ENCODE assay signal across 20 cellular contexts in genomic region chr19:16135410-16136127, GRCh38. TPM values are rescaled to one million over a fixed set of nuclear protein-coding genes. Genes with fewer than 3 reads are reported as not detected.
DNase-seq lines count a peak whose midpoint lies in the region; ATAC-seq and TF ChIP-seq lines count a peak whose summit lies in the region.
"Had no signal": no experiment of that assay in that cellular context is flagged by ENCODE, and none has a peak within 500 bp of the region (broad histone marks: within the 10 kb centered on the region; RNA-seq: fewer than 3 reads in every experiment).

No MANE protein-coding gene starts in this region.

- no peak overlapping the region for H2AFZ ChIP-seq in HCT116 (ENCODE audit: low read depth, low read length, poor library complexity, severe bottlenecking)

- H3K27me3 Mint-ChIP-seq in CD4-positive, alpha-beta T cell: no peaks in the 10 kb centered on the region
- H3K27me3 Mint-ChIP-seq in activated CD8-positive, alpha-beta T cell treated with anti-CD3 and anti-CD28 coated beads for 36 hours: no peaks in the 10 kb centered on the region
- H3K27me3 Mint-ChIP-seq in natural killer cell treated with Interleukin-12 subunit alpha and Interleukin-12 subunit beta and Interleukin-15 and Interleukin-18, amount 100 ng/mL, for 72 hours: no peaks in the 10 kb centered on the region

- RAD21 ChIA-PET in HCT116 (lab: Charles Lee; ENCODE audit: low non-redundant PET in 1 of 2, low total read pairs in 2 of 2, uncharacterized antibody in 2 of 2, unreplicated experiment in 2 of 2): interaction anchor here in 1 of 2 experiments (0.6 kb wide), 1 partner anchor 9 kb away, joined by 4 read pairs; no protein-coding TSS in a partner anchor

- BruUV-seq in HCT116 (replicated peaks; lab: Mats Ljungman, UMichigan): no TSS peak

- peaks cover 46% of the 10 kb centered on the region for H3K36me3 Mint-ChIP-seq in CD4-positive, alpha-beta T cell (ENCODE audit: low read depth)
- peaks cover 40% of the 10 kb centered on the region for H3K36me3 Mint-ChIP-seq in activated CD8-positive, alpha-beta T cell treated with anti-CD3 and anti-CD28 coated beads for 36 hours (ENCODE audit: low read depth)
- peaks cover 41% of the 10 kb centered on the region for H3K36me3 Mint-ChIP-seq in natural killer cell treated with Interleukin-12 subunit alpha and Interleukin-12 subunit beta and Interleukin-15 and Interleukin-18, amount 100 ng/mL, for 72 hours

- TF ChIP-seq POLR2A in HCT116 (IDR thresholded peaks at IDR 0.05; ENCODE audit: borderline replicate concordance, extremely low read depth, insufficient read depth, insufficient read length): no peak

- intact Hi-C loops in CD4-positive, alpha-beta T cell (cut with DNase I, micrococcal nuclease): no loop called here
- intact Hi-C loops in HCT116 (cut with micrococcal nuclease): no loop called here
- intact Hi-C loops in activated CD8-positive, alpha-beta T cell treated with anti-CD3 and anti-CD28 coated beads for 36 hours (cut with micrococcal nuclease): no loop called here

- DNase-seq in CD4-positive, alpha-beta T cell: no peak
- DNase-seq in HCT116 (ENCODE audit: low read depth, low spot score) (no peak), NCI-H2196 (lab: John Stamatoyannopoulos, UW; ENCODE audit: unreplicated experiment) (no peak), WERI-Rb-1 (no peak)
- DNase-seq in activated CD8-positive, alpha-beta T cell treated with anti-CD3 and anti-CD28 coated beads for 36 hours: no peak
- no peak for DNase-seq in natural killer cell treated with Interleukin-12 subunit alpha and Interleukin-12 subunit beta and Interleukin-15 and Interleukin-18, amount 100 ng/mL, for 72 hours (ENCODE audit: low spot score)
- DNase-seq: left cardiac atrium; Peyer's patch; psoas muscle; stimulated activated CD4-positive, alpha-beta T cell treated with anti-CD3 and anti-CD28 coated beads, Interleukin-2, amount 100 ng/mL, for 24 hours; upper lobe of left lung had no signal

- H3K4me3 Mint-ChIP-seq in CD4-positive, alpha-beta T cell: no peak overlapping the region
- H3K4me3 Mint-ChIP-seq in activated CD8-positive, alpha-beta T cell treated with anti-CD3 and anti-CD28 coated beads for 36 hours: no peak overlapping the region
- H3K4me3 Mint-ChIP-seq in natural killer cell treated with Interleukin-12 subunit alpha and Interleukin-12 subunit beta and Interleukin-15 and Interleukin-18, amount 100 ng/mL, for 72 hours: peak overlapping the region; percentile 57
- H3K4me3 Mint-ChIP-seq: brain, mesothelial cell of epicardium had no signal

- no peak overlapping the region for H3K27ac ChIP-seq in CD4-positive, alpha-beta T cell (ENCODE audit: low read depth, low read length)
- H3K27ac ChIP-seq in HCT116 (ENCODE audit: low read depth, low read length) (no peak overlapping the region), WERI-Rb-1 (no peak overlapping the region)
- H3K27ac ChIP-seq: psoas muscle, SJSA1, skin epidermis, upper lobe of left lung had no signal

- H3K4me3 ChIP-seq in HCT116 (replicated peaks in 1 of 2; ENCODE audit: low read depth in 1 of 2, low read length in 2 of 2): no peak overlapping the region
- no peak overlapping the region for H3K4me3 ChIP-seq in WERI-Rb-1 (ENCODE audit: low read depth, low read length)
- H3K4me3 ChIP-seq: Peyer's patch, psoas muscle, SJSA1, skin epidermis, upper lobe of left lung had no signal

- H3K27ac Mint-ChIP-seq in CD4-positive, alpha-beta T cell: peak overlapping the region; percentile 47
- peak overlapping the region; percentile 40 for H3K27ac Mint-ChIP-seq in activated CD8-positive, alpha-beta T cell treated with anti-CD3 and anti-CD28 coated beads for 36 hours
- H3K27ac Mint-ChIP-seq in natural killer cell treated with Interleukin-12 subunit alpha and Interleukin-12 subunit beta and Interleukin-15 and Interleukin-18, amount 100 ng/mL, for 72 hours: peak overlapping the region; percentile 86 to 98
- H3K27ac Mint-ChIP-seq: activated T-helper 2 cell treated with anti-CD3 and anti-CD28 coated beads, Interferon-gamma antibody, Interleukin-2, Interleukin-4, amounts not matched to agents 10 μg/mL and 5 μg/mL and 100 μg/mL, durations not matched to agents 14 hours and 24 hours and 36 hours; mesothelial cell of epicardium had no signal

- no peaks in the 10 kb centered on the region for H3K4me1 ChIP-seq in HCT116 (ENCODE audit: control insufficient read depth in 1 of 2, insufficient read depth in 2 of 2, low read length in 2 of 2)
- H3K4me1 ChIP-seq: psoas muscle, SJSA1 had no signal

- no peaks in the 10 kb centered on the region for H3K27me3 ChIP-seq in CD4-positive, alpha-beta T cell (ENCODE audit: control insufficient read depth, insufficient read depth, low read length)
- H3K27me3 ChIP-seq in HCT116 (ENCODE audit: insufficient read depth, low read length): no peaks in the 10 kb centered on the region
- no peaks in the 10 kb centered on the region for H3K27me3 ChIP-seq in WERI-Rb-1 (ENCODE audit: insufficient read depth, low read depth, severe bottlenecking)
- H3K27me3 ChIP-seq: Peyer's patch, SJSA1, upper lobe of left lung had no signal

- no peaks in the 10 kb centered on the region for H3K9me3 Mint-ChIP-seq in CD4-positive, alpha-beta T cell
- peaks cover 3% of the 10 kb centered on the region for H3K9me3 Mint-ChIP-seq in activated CD8-positive, alpha-beta T cell treated with anti-CD3 and anti-CD28 coated beads for 36 hours
- H3K9me3 Mint-ChIP-seq in natural killer cell treated with Interleukin-12 subunit alpha and Interleukin-12 subunit beta and Interleukin-15 and Interleukin-18, amount 100 ng/mL, for 72 hours: peaks cover 12% of the 10 kb centered on the region
- H3K9me3 Mint-ChIP-seq: activated T-helper 2 cell treated with anti-CD3 and anti-CD28 coated beads, Interferon-gamma antibody, Interleukin-2, Interleukin-4, amounts not matched to agents 10 μg/mL and 5 μg/mL and 100 μg/mL, durations not matched to agents 14 hours and 24 hours and 36 hours; brain had no signal

- H3K79me2 ChIP-seq in HCT116 (ENCODE audit: insufficient read depth, low read length): no peaks in the 10 kb centered on the region

- H3K9me2 ChIP-seq in HCT116 (ENCODE audit: insufficient read depth): no peaks in the 10 kb centered on the region

- POLR2A ChIA-PET in CD4-positive, alpha-beta T cell (lab: Charles Lee): no interaction called here
- POLR2A ChIA-PET in HCT116 (lab: Charles Lee): no interaction called here
- POLR2A ChIA-PET in activated CD8-positive, alpha-beta T cell treated with anti-CD3 and anti-CD28 coated beads for 36 hours (lab: Charles Lee): interaction anchor here (0.6 to 1.8 kb wide), 5 partner anchors 9 to 42 kb away, joined by 3 to 5 read pairs (median 3); no protein-coding TSS in a partner anchor

- no peak for TF ChIP-seq RAD21 in HCT116 (IDR thresholded peaks at IDR 0.05; ENCODE audit: low read depth)

- H3K9ac ChIP-seq in HCT116 (ENCODE audit: low read length): no peak overlapping the region

- no peak overlapping the region for H3K4me2 ChIP-seq in HCT116 (ENCODE audit: low read length)

- no peak for TF ChIP-seq CTCF in CD4-positive, alpha-beta T cell (IDR thresholded peaks at IDR 0.05)
- no peak for TF ChIP-seq CTCF in HCT116 (IDR thresholded peaks at IDR 0.05 in 2 of 3, conservative IDR thresholded peaks at IDR 0.05 in 1 of 3; ENCODE audit: borderline replicate concordance in 1 of 3, insufficient read depth in 1 of 3, low read depth in 2 of 3, low read length in 2 of 3)
- TF ChIP-seq CTCF in activated CD8-positive, alpha-beta T cell treated with anti-CD3 and anti-CD28 coated beads for 36 hours (IDR thresholded peaks at IDR 0.05): no peak
- no peak for TF ChIP-seq CTCF in WERI-Rb-1 (IDR thresholded peaks at IDR 0.05; ENCODE audit: low read depth, low read length)

- no peak for ATAC-seq in CD4-positive, alpha-beta T cell (ENCODE audit: poor library complexity)
- ATAC-seq in HCT116: peak; percentile 55
- no peak for ATAC-seq in activated CD8-positive, alpha-beta T cell treated with anti-CD3 and anti-CD28 coated beads for 36 hours
- no peak for ATAC-seq in natural killer cell treated with Interleukin-12 subunit alpha and Interleukin-12 subunit beta and Interleukin-15 and Interleukin-18, amount 100 ng/mL, for 72 hours
- ATAC-seq in GM19035 (IDR thresholded peaks at IDR 0.05; ENCODE audit: unreplicated experiment): no peak
- ATAC-seq: left cardiac atrium, psoas muscle had no signal

- H3K4me1 Mint-ChIP-seq in CD4-positive, alpha-beta T cell (ENCODE audit: low read depth): no peaks in the 10 kb centered on the region
- H3K4me1 Mint-ChIP-seq in activated CD8-positive, alpha-beta T cell treated with anti-CD3 and anti-CD28 coated beads for 36 hours (ENCODE audit: low read depth): peaks cover 4% of the 10 kb centered on the region
- H3K4me1 Mint-ChIP-seq in natural killer cell treated with Interleukin-12 subunit alpha and Interleukin-12 subunit beta and Interleukin-15 and Interleukin-18, amount 100 ng/mL, for 72 hours (ENCODE audit: low read depth in 2 of 2): peaks cover 71 to 85% of the 10 kb centered on the region in 2 donors
- H3K4me1 Mint-ChIP-seq: brain, mesothelial cell of epicardium had no signal

- CTCF ChIA-PET in CD4-positive, alpha-beta T cell (lab: Charles Lee): no interaction called here
- CTCF ChIA-PET in HCT116 (lab: Charles Lee): no interaction called here
- CTCF ChIA-PET in activated CD8-positive, alpha-beta T cell treated with anti-CD3 and anti-CD28 coated beads for 36 hours (lab: Charles Lee): no interaction called here

- no peaks in the 10 kb centered on the region for H4K20me1 ChIP-seq in HCT116 (ENCODE audit: insufficient read depth)

- peaks cover 10 to 23% of the 10 kb centered on the region in 2 experiments; a peak in 2 of 4 replicates for H3K36me3 ChIP-seq in HCT116 (ENCODE audit: control insufficient read depth in 1 of 2, insufficient read depth in 2 of 2, low read length in 2 of 2)
- H3K36me3 ChIP-seq in WERI-Rb-1: peaks cover 33% of the 10 kb centered on the region

- no peaks in the 10 kb centered on the region for H3K9me3 ChIP-seq in CD4-positive, alpha-beta T cell (ENCODE audit: control insufficient read depth, low read length)
- H3K9me3 ChIP-seq in HCT116 (ENCODE audit: control insufficient read depth in 1 of 2, insufficient read depth in 1 of 2, low read depth in 1 of 2, low read length in 2 of 2) (no peaks in the 10 kb centered on the region), WERI-Rb-1 (ENCODE audit: severe bottlenecking) (no peaks in the 10 kb centered on the region)
- H3K9me3 ChIP-seq: Peyer's patch, psoas muscle, SJSA1, upper lobe of left lung had no signal

RNA-seq across cellular contexts. Expression of gene HSH2D, which starts 7.9 kb away (rescaled TPM):
- total RNA-seq in CD4-positive, alpha-beta T cell: 10 to 100 TPM; 46.0 to 46.9 TPM
- total RNA-seq in HCT116 (2021; ENCODE audit: unreplicated experiment): 21.4 TPM
- 25.0 and 30.2 TPM in 2 replicates for polyA plus RNA-seq in HCT116 (2012)
- total RNA-seq in activated CD8-positive, alpha-beta T cell treated with anti-CD3 and anti-CD28 coated beads for 36 hours: 10 to 100 TPM; 23.5 to 25.5 TPM
- total RNA-seq in natural killer cell treated with Interleukin-12 subunit alpha and Interleukin-12 subunit beta and Interleukin-15 and Interleukin-18, amount 100 ng/mL, for 72 hours: 100 to 1,000 TPM; 135 to 188 TPM
- total RNA-seq: SJSA1 had no signal
- polyA plus RNA-seq: neural cell had no signal

RNA-seq across cellular contexts. Expression of gene RAB8A, which starts 23.9 kb away (rescaled TPM):
- 10 to 100 TPM; 74.9 to 79.0 TPM for total RNA-seq in CD4-positive, alpha-beta T cell
- 116 TPM for total RNA-seq in HCT116 (2021; ENCODE audit: unreplicated experiment)
- polyA plus RNA-seq in HCT116 (2012): 100 and 111 TPM in 2 replicates
- 100 to 1,000 TPM; 123 to 128 TPM for total RNA-seq in activated CD8-positive, alpha-beta T cell treated with anti-CD3 and anti-CD28 coated beads for 36 hours
- total RNA-seq in natural killer cell treated with Interleukin-12 subunit alpha and Interleukin-12 subunit beta and Interleukin-15 and Interleukin-18, amount 100 ng/mL, for 72 hours: 100 to 1,000 TPM; 166 to 260 TPM

RNA-seq across cellular contexts. Expression of gene CIB3, which starts 37.8 kb away (rescaled TPM):
- not detected for total RNA-seq in CD4-positive, alpha-beta T cell
- not detected for total RNA-seq in HCT116 (2021; ENCODE audit: unreplicated experiment)
- polyA plus RNA-seq in HCT116 (2012): 0.13 and 0.76 TPM in 2 replicates
- total RNA-seq in activated CD8-positive, alpha-beta T cell treated with anti-CD3 and anti-CD28 coated beads for 36 hours: not detected
- 1 to 10 TPM in 1 of 2 donors, not detected in 1; 1.4 TPM for total RNA-seq in natural killer cell treated with Interleukin-12 subunit alpha and Interleukin-12 subunit beta and Interleukin-15 and Interleukin-18, amount 100 ng/mL, for 72 hours
- total RNA-seq: activated T-helper 2 cell treated with anti-CD3 and anti-CD28 coated beads, Interferon-gamma antibody, Interleukin-2, Interleukin-4, amounts not matched to agents 10 μg/mL and 5 μg/mL and 100 μg/mL, durations not matched to agents 14 hours and 24 hours and 36 hours; left cardiac atrium; M059J; mesothelial cell of epicardium; Peyer's patch; psoas muscle; SJSA1; T-helper 2 cell treated with Interferon-gamma antibody and Interleukin-4, amounts not matched to agents 100 ng/mL and 5 ng/mL, for 36 hours; upper lobe of left lung had no signal
- polyA plus RNA-seq: neural cell, psoas muscle had no signal

RNA-seq across cellular contexts. Expression of gene FAM32A, which starts 49.6 kb away (rescaled TPM):
- 10 to 100 TPM; 44.5 to 50.3 TPM for total RNA-seq in CD4-positive, alpha-beta T cell
- total RNA-seq in HCT116 (2021; ENCODE audit: unreplicated experiment): 61.3 TPM
- 50.8 and 61.3 TPM in 2 replicates for polyA plus RNA-seq in HCT116 (2012)
- total RNA-seq in activated CD8-positive, alpha-beta T cell treated with anti-CD3 and anti-CD28 coated beads for 36 hours: 10 to 100 TPM; 41.7 to 44.7 TPM
- 10 to 100 TPM; 46.7 to 60.8 TPM for total RNA-seq in natural killer cell treated with Interleukin-12 subunit alpha and Interleukin-12 subunit beta and Interleukin-15 and Interleukin-18, amount 100 ng/mL, for 72 hours

RNA-seq across cellular contexts. Expression of gene TPM4, which starts 59.3 kb away (rescaled TPM):
- 100 to 1,000 TPM; 182 to 185 TPM for total RNA-seq in CD4-positive, alpha-beta T cell
- 275 TPM for total RNA-seq in HCT116 (2021; ENCODE audit: unreplicated experiment)
- 230 and 283 TPM in 2 replicates for polyA plus RNA-seq in HCT116 (2012)
- total RNA-seq in activated CD8-positive, alpha-beta T cell treated with anti-CD3 and anti-CD28 coated beads for 36 hours: 100 to 1,000 TPM; 230 to 232 TPM
- 100 to 1,000 TPM; 462 to 510 TPM for total RNA-seq in natural killer cell treated with Interleukin-12 subunit alpha and Interleukin-12 subunit beta and Interleukin-15 and Interleukin-18, amount 100 ng/mL, for 72 hours

Comparison
In these comparisons a context has a peak if more than half of its experiments do, and no peak if none do; other contexts are left out.
1. H3K27ac Mint-ChIP-seq: peak in every context shown above with its lines; median percentile 92 in natural killer cell treated with Interleukin-12 subunit alpha and Interleukin-12 subunit beta and Interleukin-15 and Interleukin-18, amount 100 ng/mL, for 72 hours; 47 in CD4-positive, alpha-beta T cell; 40 in activated CD8-positive, alpha-beta T cell treated with anti-CD3 and anti-CD28 coated beads for 36 hours.